Comparison of ENCODE assay signal across 1 cellular context in the genomic region with DNA sequence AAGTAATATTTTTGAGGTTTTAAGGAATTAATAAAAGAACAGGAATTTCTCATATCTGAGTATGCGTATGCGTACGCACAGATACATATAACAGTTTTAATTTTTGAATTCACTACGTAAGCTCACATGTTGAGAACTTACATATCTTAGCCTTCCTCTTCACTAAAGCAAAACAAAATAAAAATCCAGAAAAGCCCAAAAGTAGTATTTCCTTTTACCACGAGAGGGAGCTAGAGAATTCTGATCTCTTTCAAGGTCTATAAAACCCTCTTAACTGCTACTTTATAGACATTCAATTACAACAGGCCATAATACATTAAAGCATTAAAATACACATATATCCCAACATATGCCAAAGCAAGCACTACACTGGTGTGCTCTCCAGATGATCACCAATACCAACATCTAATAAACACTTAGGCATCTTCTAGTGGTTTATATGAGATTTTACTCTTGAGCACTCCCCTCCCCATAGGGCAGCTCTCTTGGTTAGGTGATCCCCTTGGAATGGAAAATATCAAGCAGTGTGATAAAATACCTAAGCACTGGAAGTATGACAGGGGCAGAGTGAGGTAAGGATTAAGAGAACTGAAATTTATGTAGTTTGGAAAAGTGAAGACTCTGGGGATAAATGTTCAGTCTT.
TF ChIP-seq lines count a peak whose summit lies in the region.

No MANE protein-coding gene starts in this region.

TF ChIP-seq in H1, 55 proteins besides CTCF, POLR2A, EP300 and RAD21 (continued from another document):
- TF ChIP-seq CBX5 (IDR thresholded peaks at IDR 0.05; ENCODE audit: low read depth, low read length): no peak
- TF ChIP-seq CTBP2 (IDR thresholded peaks at IDR 0.05; ENCODE audit: borderline replicate concordance, insufficient read depth, insufficient read length, low read length): no peak
- TF ChIP-seq KDM5A (IDR thresholded peaks at IDR 0.05; ENCODE audit: low read length): no peak
- TF ChIP-seq TCF12 (IDR thresholded peaks at IDR 0.05; ENCODE audit: low read depth, low read length): no peak
- TF ChIP-seq SIRT6 (IDR thresholded peaks at IDR 0.05; ENCODE audit: low read length): no peak
- TF ChIP-seq ZNF274 (IDR thresholded peaks at IDR 0.05; ENCODE audit: borderline replicate concordance, extremely low read depth, low read length): no peak
